ENCODE assay signal across 8 cellular contexts in the genomic region with DNA sequence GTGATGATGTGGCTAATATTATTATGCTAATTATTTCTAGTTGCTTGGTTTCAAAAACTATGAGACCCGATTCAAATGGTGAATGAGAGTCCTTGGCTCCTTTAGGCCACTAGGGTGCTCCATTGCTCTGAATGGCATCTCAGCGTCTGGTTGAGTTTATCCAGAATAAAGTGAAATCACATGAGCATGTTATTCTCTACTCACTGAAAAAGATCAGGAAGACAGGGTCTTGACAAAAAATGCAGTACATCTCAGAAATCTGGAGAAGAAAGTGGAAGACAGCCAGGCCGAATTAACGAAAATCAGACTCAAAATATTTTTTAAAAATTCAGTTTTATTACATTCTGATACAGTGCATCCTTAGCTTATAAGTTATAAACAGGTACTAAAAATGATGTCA.
DNase-seq lines count a peak whose midpoint lies in the region; ATAC-seq and TF ChIP-seq lines count a peak whose summit lies in the region.

No MANE protein-coding gene starts in this region.

- no peaks in the 10 kb centered on the region for H3K36me3 Mint-ChIP-seq in CD4-positive, alpha-beta T cell (ENCODE audit: low read depth)
- H3K36me3 Mint-ChIP-seq in activated CD8-positive, alpha-beta T cell treated with anti-CD3 and anti-CD28 coated beads for 36 hours (ENCODE audit: low read depth) = no peaks in the 10 kb centered on the region

- no peaks in the 10 kb centered on the region for H3K9me3 ChIP-seq in CD4-positive, alpha-beta T cell (ENCODE audit: control insufficient read depth, low read length)
- H3K9me3 ChIP-seq in right atrium auricular region (no peaks in the 10 kb centered on the region), spleen (no peaks in the 10 kb centered on the region)

- POLR2A ChIA-PET in CD4-positive, alpha-beta T cell (lab: Charles Lee) = no interaction called here
- POLR2A ChIA-PET in activated CD8-positive, alpha-beta T cell treated with anti-CD3 and anti-CD28 coated beads for 36 hours (lab: Charles Lee) = no interaction called here

- no peak overlapping the region for H3K4me3 Mint-ChIP-seq in CD4-positive, alpha-beta T cell
- no peak overlapping the region for H3K4me3 Mint-ChIP-seq in activated CD8-positive, alpha-beta T cell treated with anti-CD3 and anti-CD28 coated beads for 36 hours

- H3K4me3 ChIP-seq in right atrium auricular region = no peak overlapping the region
- no peak overlapping the region for H3K4me3 ChIP-seq in spleen

- no peaks in the 10 kb centered on the region for H3K4me1 ChIP-seq in right atrium auricular region
- peaks cover 0 to 5% (median 0%) of the 10 kb centered on the region in 6 donors for H3K4me1 ChIP-seq in spleen

- H3K27ac Mint-ChIP-seq in CD4-positive, alpha-beta T cell = no peak overlapping the region
- H3K27ac Mint-ChIP-seq in activated CD8-positive, alpha-beta T cell treated with anti-CD3 and anti-CD28 coated beads for 36 hours = no peak overlapping the region

- no peak overlapping the region for H3K27ac ChIP-seq in CD4-positive, alpha-beta T cell (ENCODE audit: low read depth, low read length)
- H3K27ac ChIP-seq in right atrium auricular region (no peak overlapping the region), spleen (no peak overlapping the region)

- peaks cover 30% of the 10 kb centered on the region for H3K27me3 Mint-ChIP-seq in CD4-positive, alpha-beta T cell
- H3K27me3 Mint-ChIP-seq in activated CD8-positive, alpha-beta T cell treated with anti-CD3 and anti-CD28 coated beads for 36 hours = peaks cover 30% of the 10 kb centered on the region

- 12 to 21% (median 14%) methylated on average over 4 of the region's 4 CpGs for WGBS in spleen, 5 donors

- TF ChIP-seq CTCF in CD4-positive, alpha-beta T cell (IDR thresholded peaks at IDR 0.05) = peak; percentile 29
- no peak for TF ChIP-seq CTCF in activated CD8-positive, alpha-beta T cell treated with anti-CD3 and anti-CD28 coated beads for 36 hours (IDR thresholded peaks at IDR 0.05)
- TF ChIP-seq CTCF in right atrium auricular region (IDR thresholded peaks at IDR 0.05) (peak; percentile 45 to 79), spleen (IDR thresholded peaks at IDR 0.05 in 8 of 11, conservative IDR thresholded peaks at IDR 0.05 in 3 of 11) (peak in 8 of 11 experiments; percentile 31 to 64 (median 55))

- intact Hi-C loops in CD4-positive, alpha-beta T cell (cut with DNase I, micrococcal nuclease) = loop anchor here (5.0 to 10.0 kb wide), 2 partner anchors 647 to 969 kb away; no protein-coding TSS in a partner anchor
- intact Hi-C loops in activated CD8-positive, alpha-beta T cell treated with anti-CD3 and anti-CD28 coated beads for 36 hours (cut with micrococcal nuclease) = no loop called here
- intact Hi-C loops in spleen (cut with DNase I; ENCODE audit: low total_unique reads) = loop anchor here (10.0 kb wide), 1 partner anchor 639 kb away; a partner anchor contains a TSS

- TF ChIP-seq POLR2A in spleen (IDR thresholded peaks at IDR 0.05) = no peak

- peaks cover 7% of the 10 kb centered on the region for H3K27me3 ChIP-seq in CD4-positive, alpha-beta T cell (ENCODE audit: control insufficient read depth, insufficient read depth, low read length)
- H3K27me3 ChIP-seq in right atrium auricular region (peaks cover 0 to 1% of the 10 kb centered on the region in 2 donors), spleen (replicated peaks in 1 of 7) (peaks cover 0 to 53% (median 12%) of the 10 kb centered on the region in 7 donors)

- CTCF ChIA-PET in CD4-positive, alpha-beta T cell (lab: Charles Lee) = no interaction called here
- CTCF ChIA-PET in activated CD8-positive, alpha-beta T cell treated with anti-CD3 and anti-CD28 coated beads for 36 hours (lab: Charles Lee) = interaction anchor here (1.1 to 1.5 kb wide), 2 partner anchors 184 to 231 kb away, joined by 3 to 4 read pairs; no protein-coding TSS in a partner anchor

- DNase-seq in CD4-positive, alpha-beta T cell = no peak
- peak; percentile 32 for DNase-seq in NCI-H1694 (lab: John Stamatoyannopoulos, UW)
- DNase-seq in activated CD8-positive, alpha-beta T cell treated with anti-CD3 and anti-CD28 coated beads for 36 hours = peak; percentile 26
- DNase-seq in right atrium auricular region (ENCODE audit: low spot score) = no peak
- no peak for DNase-seq in spleen
- no peak for DNase-seq in middle frontal gyrus (ENCODE audit: extremely low spot score, low spot score)

- ATAC-seq in CD4-positive, alpha-beta T cell (ENCODE audit: poor library complexity) = no peak
- ATAC-seq in GM18861 (IDR thresholded peaks at IDR 0.05; ENCODE audit: unreplicated experiment) (peak; percentile 90), HG02943 (IDR thresholded peaks at IDR 0.05; ENCODE audit: low read depth, unreplicated experiment) (peak; percentile 85)
- no peak for ATAC-seq in activated CD8-positive, alpha-beta T cell treated with anti-CD3 and anti-CD28 coated beads for 36 hours

- H3K4me1 Mint-ChIP-seq in CD4-positive, alpha-beta T cell (ENCODE audit: low read depth) = no peaks in the 10 kb centered on the region
- H3K4me1 Mint-ChIP-seq in activated CD8-positive, alpha-beta T cell treated with anti-CD3 and anti-CD28 coated beads for 36 hours (ENCODE audit: low read depth) = no peaks in the 10 kb centered on the region

- H3K9me3 Mint-ChIP-seq in CD4-positive, alpha-beta T cell = no peaks in the 10 kb centered on the region
- H3K9me3 Mint-ChIP-seq in activated CD8-positive, alpha-beta T cell treated with anti-CD3 and anti-CD28 coated beads for 36 hours = no peaks in the 10 kb centered on the region

- H3K36me3 ChIP-seq in right atrium auricular region (no peaks in the 10 kb centered on the region), spleen (no peaks in the 10 kb centered on the region)

Comparison
In these comparisons a context has a peak if more than half of its experiments do, and no peak if none do; other contexts are left out.
1. ATAC-seq: peak in GM18861 (single experiment) and HG02943 (single experiment); none in CD4-positive, alpha-beta T cell (single experiment) and activated CD8-positive, alpha-beta T cell treated with anti-CD3 and anti-CD28 coated beads for 36 hours (single experiment).
2. DNase-seq: peak in NCI-H1694 (single experiment) and activated CD8-positive, alpha-beta T cell treated with anti-CD3 and anti-CD28 coated beads for 36 hours (single experiment); none in CD4-positive, alpha-beta T cell (0 of 10), right atrium auricular region (single experiment), spleen (single experiment) and middle frontal gyrus (single experiment).